8 cellular contexts compared by ENCODE assay signal in the genomic region with DNA sequence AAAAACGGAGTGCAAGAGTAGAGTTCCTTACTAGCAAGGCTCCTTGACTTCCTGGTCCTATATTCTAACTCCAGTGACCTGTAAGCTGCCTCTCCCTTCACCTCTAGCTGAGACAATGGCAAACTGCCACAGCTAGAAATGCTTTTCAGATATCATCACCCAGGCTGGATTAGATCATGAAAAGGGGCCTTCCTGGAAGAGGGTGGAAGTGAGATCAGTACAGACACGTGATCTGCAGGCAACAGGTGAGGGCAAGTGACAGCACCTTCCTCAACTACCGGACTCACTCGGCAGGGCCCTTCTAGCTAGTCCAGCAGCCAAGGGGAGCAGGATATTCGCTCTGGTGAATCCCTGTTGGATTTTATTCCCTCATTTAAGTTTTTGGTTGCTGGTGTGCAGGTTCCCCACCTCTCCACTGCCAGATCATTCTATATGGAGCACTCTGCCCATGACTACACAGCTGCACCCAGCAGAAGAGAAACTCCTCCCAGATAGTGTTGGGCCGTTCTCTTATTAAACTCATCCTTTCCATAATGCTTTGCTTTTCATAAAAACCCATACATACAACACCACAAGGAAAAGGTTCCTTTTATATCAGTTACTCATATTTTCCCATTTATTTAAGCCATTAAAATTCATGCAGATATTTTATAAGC. TPM values are rescaled to one million over a fixed set of nuclear protein-coding genes. Genes with fewer than 3 reads are reported as not detected.
DNase-seq lines count a peak whose midpoint lies in the region; ATAC-seq and TF ChIP-seq lines count a peak whose summit lies in the region.
"Had no signal": no experiment of that assay in that cellular context is flagged by ENCODE, and none has a peak within 500 bp of the region (broad histone marks: within the 10 kb centered on the region; RNA-seq: fewer than 3 reads in every experiment).

No MANE protein-coding gene starts in this region.

- WGBS in right cardiac atrium, result 61% methylated on average over 6 of the region's 6 CpGs
- 72 to 94% (median 80%) methylated on average over 6 of the region's 6 CpGs for WGBS in spleen, 5 donors

- intact Hi-C loops in right cardiac atrium (cut with DNase I), result no loop called here
- intact Hi-C loops in spleen (cut with DNase I; ENCODE audit: low total_unique reads), result no loop called here

- H3K4me3 ChIP-seq in right cardiac atrium (ENCODE audit: low read length), result no peak overlapping the region
- no peak overlapping the region for H3K4me3 ChIP-seq in spleen

- TF ChIP-seq POLR2A in spleen (IDR thresholded peaks at IDR 0.05), result no peak

- H3K9me3 ChIP-seq in right cardiac atrium (ENCODE audit: control insufficient read depth, low read length) (no peaks in the 10 kb centered on the region), spleen (no peaks in the 10 kb centered on the region)

- peak overlapping the region; percentile 36 for H3K27ac ChIP-seq in right cardiac atrium (ENCODE audit: low read length)
- H3K27ac ChIP-seq in spleen, result no peak overlapping the region

- H3K4me1 ChIP-seq in right cardiac atrium (ENCODE audit: control insufficient read depth, insufficient read depth, low read length), result no peaks in the 10 kb centered on the region
- no peaks in the 10 kb centered on the region for H3K4me1 ChIP-seq in spleen

- ATAC-seq in right cardiac atrium (peak; percentile 60 to 77), GM19463 (IDR thresholded peaks at IDR 0.05; ENCODE audit: unreplicated experiment) (no peak), HG02852 (IDR thresholded peaks at IDR 0.05; ENCODE audit: unreplicated experiment) (no peak)
- ATAC-seq in stimulated activated naive CD8-positive, alpha-beta T cell treated with anti-CD3 and anti-CD28 coated beads, Interleukin-15, Interleukin-2, amounts not matched to agents 100 U/mL and 50 U/mL, for 24 hours, result peak; percentile 48

- H3K36me3 ChIP-seq in spleen, result peaks cover 0 to 36% (median 1%) of the 10 kb centered on the region in 6 donors

- H3K27me3 ChIP-seq in right cardiac atrium (ENCODE audit: control insufficient read depth, insufficient read depth), result no peaks in the 10 kb centered on the region
- H3K27me3 ChIP-seq in spleen (replicated peaks in 1 of 7), result no peaks in the 10 kb centered on the region

- no peak for TF ChIP-seq CTCF in spleen (IDR thresholded peaks at IDR 0.05 in 8 of 11, conservative IDR thresholded peaks at IDR 0.05 in 3 of 11)

- DNase-seq in HS-5 (ENCODE audit: low read depth) (peak; percentile 92), T1000 (lab: John Stamatoyannopoulos, UW) (peak; percentile 70), right cardiac atrium (no peak), spleen (no peak)
- DNase-seq in stimulated activated naive CD8-positive, alpha-beta T cell treated with anti-CD3 and anti-CD28 coated beads, Interleukin-15, Interleukin-2, amounts not matched to agents 100 U/mL and 50 U/mL, for 24 hours, result no peak
- DNase-seq: NCI-H2227 treated with DMSO at 0.1 percent for 48 hours had no signal

RNA-seq across cellular contexts. Expression of a gene that starts 26.4 kb away (rescaled TPM):
- total RNA-seq in right cardiac atrium (not detected), spleen (not detected)
- polyA plus RNA-seq in right cardiac atrium (not detected), spleen (not detected)

RNA-seq across cellular contexts. Expression of a gene that starts 34.1 kb away (rescaled TPM):
- 10 to 100 TPM; 36.2 to 57.3 (median 41.4) TPM for total RNA-seq in right cardiac atrium
- 37.7 TPM for polyA plus RNA-seq in right cardiac atrium
- 10 to 100 TPM; 50.5 to 76.8 (median 62.2) TPM for total RNA-seq in spleen
- polyA plus RNA-seq in spleen, result 100 to 1,000 TPM in 2 of 3 donors, 10 to 100 TPM in 1; 88.2 to 121 (median 104) TPM

RNA-seq across cellular contexts. Expression of a gene that starts 40.7 kb away (rescaled TPM):
- total RNA-seq in right cardiac atrium (10 to 100 TPM; 45.1 to 65.0 (median 48.6) TPM), spleen (10 to 100 TPM; 21.3 to 68.6 (median 47.5) TPM)
- polyA plus RNA-seq in right cardiac atrium (47.1 TPM), spleen (10 to 100 TPM; 18.6 to 41.5 (median 28.5) TPM)

Comparison
In these comparisons a context has a peak if more than half of its experiments do, and no peak if none do; other contexts are left out.
1. DNase-seq: peak in HS-5 (single experiment) and T1000 (single experiment); none in right cardiac atrium (0 of 3), stimulated activated naive CD8-positive, alpha-beta T cell treated with anti-CD3 and anti-CD28 coated beads, Interleukin-15, Interleukin-2, amounts not matched to agents 100 U/mL and 50 U/mL, for 24 hours (single experiment) and spleen (single experiment).
2. ATAC-seq: peak in right cardiac atrium (2 of 2) and stimulated activated naive CD8-positive, alpha-beta T cell treated with anti-CD3 and anti-CD28 coated beads, Interleukin-15, Interleukin-2, amounts not matched to agents 100 U/mL and 50 U/mL, for 24 hours (single experiment); none in GM19463 (single experiment) and HG02852 (single experiment).